ENCODE assay signal across 1 cellular context in the genomic region with DNA sequence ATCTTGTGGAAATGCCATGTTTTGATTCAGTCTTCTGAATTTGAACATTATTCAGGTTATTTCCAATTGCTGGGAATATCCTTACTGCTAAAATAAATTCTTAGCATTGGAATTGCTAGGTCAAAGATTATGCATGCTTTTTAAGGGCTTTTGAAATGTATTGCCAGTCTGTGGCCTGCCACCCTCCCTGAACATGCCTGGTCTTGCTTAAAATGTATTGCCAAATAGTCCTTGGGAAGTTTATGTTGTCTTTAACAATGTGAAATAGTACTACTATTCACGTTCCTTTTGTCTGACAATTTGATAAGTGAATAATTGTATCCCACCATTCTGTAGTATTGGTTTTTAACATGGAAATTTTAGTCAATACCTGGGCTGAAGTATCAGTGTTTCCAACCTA.
TF ChIP-seq lines count a peak whose summit lies in the region.

No MANE protein-coding gene starts in this region.

TF ChIP-seq in IMR-90, 13 proteins besides CTCF, POLR2A, EP300 and RAD21:
- TF ChIP-seq NFE2L2 (IDR thresholded peaks at IDR 0.05; ENCODE audit: low read depth, low read length) (no peak), RFX5 (IDR thresholded peaks at IDR 0.05; ENCODE audit: low read depth, low read length) (no peak), MXI1 (IDR thresholded peaks at IDR 0.05; ENCODE audit: borderline replicate concordance, low read depth, low read length) (no peak), RCOR1 (IDR thresholded peaks at IDR 0.05; ENCODE audit: insufficient replicate concordance, low read length) (no peak), CEBPB (IDR thresholded peaks at IDR 0.05; ENCODE audit: low read depth, low read length) (no peak), BHLHE40 (IDR thresholded peaks at IDR 0.05; ENCODE audit: low read depth, low read length) (no peak), FOS (IDR thresholded peaks at IDR 0.05; ENCODE audit: low read depth, low read length) (no peak), CHD1 (IDR thresholded peaks at IDR 0.05; ENCODE audit: low read depth, low read length) (no peak), ELK1 (IDR thresholded peaks at IDR 0.05; ENCODE audit: borderline replicate concordance, low read depth, low read length) (no peak)
